8 cellular contexts compared by ENCODE assay signal in the genomic region with DNA sequence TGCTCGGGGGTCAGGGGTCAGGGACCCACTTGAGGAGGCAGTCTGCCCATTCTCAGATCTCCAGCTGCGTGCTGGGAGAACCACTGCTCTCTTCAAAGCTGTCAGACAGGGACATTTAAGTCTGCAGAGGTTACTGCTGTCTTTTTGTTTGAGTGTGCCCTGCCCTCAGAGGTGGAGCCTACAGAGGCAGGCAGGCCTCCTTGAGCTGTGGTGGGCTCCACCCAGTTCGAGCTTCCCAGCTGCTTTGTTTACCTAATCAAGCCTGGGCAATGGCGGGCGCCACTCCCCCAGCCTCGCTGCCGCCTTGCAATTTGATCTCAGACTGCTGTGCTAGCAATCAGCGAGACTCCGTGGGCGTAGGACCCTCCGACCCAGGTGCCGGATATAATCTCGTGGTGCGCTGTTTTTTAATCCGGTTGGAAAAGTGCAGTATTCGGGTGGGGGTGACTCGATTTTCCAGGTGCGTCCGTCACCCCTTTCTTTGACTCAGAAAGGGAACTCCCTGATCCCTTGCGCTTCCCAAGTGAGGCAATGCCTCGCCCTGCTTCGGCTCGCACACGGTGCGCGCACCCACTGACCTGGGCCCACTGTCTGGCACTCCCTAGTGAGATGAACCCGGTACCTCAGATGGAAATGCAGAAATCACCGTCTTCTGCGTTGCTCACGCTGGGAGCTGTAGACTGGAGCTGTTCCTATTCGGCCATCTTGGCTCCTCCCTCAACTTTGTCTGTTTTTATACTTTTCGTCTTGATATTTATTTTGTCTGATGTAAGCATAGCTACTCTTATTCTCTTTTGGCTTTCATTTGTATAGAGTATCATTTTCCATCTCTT. TPM values are rescaled to one million over a fixed set of nuclear protein-coding genes. Genes with fewer than 3 reads are reported as not detected.
"Had no signal": no experiment of that assay in that cellular context is flagged by ENCODE, and none has a peak within 500 bp of the region (broad histone marks: within the 10 kb centered on the region; RNA-seq: fewer than 3 reads in every experiment).

No MANE protein-coding gene starts in this region.

RNA-seq across cellular contexts. Expression of a gene that starts 22.2 kb away (rescaled TPM):
- total RNA-seq: activated CD4-positive, alpha-beta memory T cell treated with anti-CD3 and anti-CD28 coated beads for 36 hours; activated T-cell treated with anti-CD3 and anti-CD28 coated beads, Interleukin-2, amount 50 U/mL, for 4 hours; left colon; prostate gland had no signal

RNA-seq across cellular contexts. Expression of a gene that starts 33.5 kb away (rescaled TPM):
- total RNA-seq: activated CD4-positive, alpha-beta memory T cell treated with anti-CD3 and anti-CD28 coated beads for 36 hours; cerebellum; thyroid gland had no signal

RNA-seq across cellular contexts. Expression of a gene that starts 41.4 kb away (rescaled TPM):
- total RNA-seq: activated CD4-positive, alpha-beta memory T cell treated with anti-CD3 and anti-CD28 coated beads for 36 hours; activated T-cell treated with anti-CD3 and anti-CD28 coated beads, Interleukin-2, amount 50 U/mL, for 4 hours; cerebellum; lung; prostate gland; uterus had no signal

RNA-seq across cellular contexts. Expression of a gene that starts 51.0 kb away (rescaled TPM):
- total RNA-seq: activated CD4-positive, alpha-beta memory T cell treated with anti-CD3 and anti-CD28 coated beads for 36 hours; activated T-cell treated with anti-CD3 and anti-CD28 coated beads, Interleukin-2, amount 50 U/mL, for 4 hours; cerebellum; thyroid gland had no signal
